Comparison of ENCODE assay signal across 9 cellular contexts in genomic region chr12:52741378-52742195, GRCh38. TPM values are rescaled to one million over a fixed set of nuclear protein-coding genes. Genes with fewer than 3 reads are reported as not detected.
DNase-seq lines count a peak whose midpoint lies in the region; ATAC-seq and TF ChIP-seq lines count a peak whose summit lies in the region.
"Had no signal": no experiment of that assay in that cellular context is flagged by ENCODE, and none has a peak within 500 bp of the region (broad histone marks: within the 10 kb centered on the region; RNA-seq: fewer than 3 reads in every experiment).

No MANE protein-coding gene starts in this region.

- H3K9me3 Mint-ChIP-seq in CD8-positive, alpha-beta memory T cell = peaks cover 0 to 4% (median 0%) of the 10 kb centered on the region in 5 donors

- H3K9ac ChIP-seq in fibroblast of lung (ENCODE audit: insufficient read depth, low read length) = no peak overlapping the region

- no peaks in the 10 kb centered on the region for H3K79me2 ChIP-seq in fibroblast of lung (ENCODE audit: control insufficient read depth, insufficient read depth, low read length)

- intact Hi-C loops in sciatic nerve (cut with DNase I) = no loop called here

- H3K4me1 Mint-ChIP-seq in CD8-positive, alpha-beta memory T cell = no peaks in the 10 kb centered on the region

- peak; percentile 16 to 62 (median 35) for DNase-seq in CD8-positive, alpha-beta memory T cell
- peak; percentile 39 for DNase-seq in MG63
- peak; percentile 79 for DNase-seq in activated CD8-positive, alpha-beta memory T cell treated with anti-CD3 and anti-CD28 coated beads for 24 hours
- DNase-seq in fibroblast of lung (ENCODE audit: low read depth in 2 of 2) = peak; percentile 49 to 50
- peak; percentile 63 for DNase-seq in sciatic nerve (ENCODE audit: low spot score)
- DNase-seq in WERI-Rb-1 = no peak

- no peaks in the 10 kb centered on the region for H3K36me3 Mint-ChIP-seq in CD8-positive, alpha-beta memory T cell

- no peak for ATAC-seq in sciatic nerve
- ATAC-seq in HG02840 (IDR thresholded peaks at IDR 0.05; ENCODE audit: low FRiP score, unreplicated experiment) = no peak
- no peak for ATAC-seq in HG03378 (IDR thresholded peaks at IDR 0.05; ENCODE audit: unreplicated experiment)

- H4K20me1 ChIP-seq in fibroblast of lung (ENCODE audit: control insufficient read depth, extremely low read depth, insufficient read depth, low read length) = no peaks in the 10 kb centered on the region

- no peaks in the 10 kb centered on the region for H3K4me1 ChIP-seq in CD8-positive, alpha-beta memory T cell (ENCODE audit: insufficient read depth, low read length)
- H3K4me1 ChIP-seq in fibroblast of lung (ENCODE audit: control insufficient read depth, extremely low read depth, insufficient read depth, low read length) = no peaks in the 10 kb centered on the region

- no peaks in the 10 kb centered on the region for H3K27me3 ChIP-seq in CD8-positive, alpha-beta memory T cell (ENCODE audit: insufficient read depth, low read length, poor library complexity, severe bottlenecking)
- no peaks in the 10 kb centered on the region; the same call in 1 of the 2 replicates for H3K27me3 ChIP-seq in MG63
- no peaks in the 10 kb centered on the region for H3K27me3 ChIP-seq in fibroblast of lung (ENCODE audit: control insufficient read depth, insufficient read depth, low read length)
- H3K27me3 ChIP-seq in WERI-Rb-1 (ENCODE audit: insufficient read depth, low read depth, severe bottlenecking) = peaks cover 74% of the 10 kb centered on the region

- H3K27ac ChIP-seq in CD8-positive, alpha-beta memory T cell (ENCODE audit: low read depth, low read length) = no peak overlapping the region
- H3K27ac ChIP-seq in fibroblast of lung (ENCODE audit: insufficient read depth, low read length) = no peak overlapping the region
- no peak overlapping the region for H3K27ac ChIP-seq in WERI-Rb-1
- H3K27ac ChIP-seq: epithelial cell of prostate had no signal

- TF ChIP-seq CTCF in fibroblast of lung (conservative IDR thresholded peaks at IDR 0.05 in 1 of 2, IDR thresholded peaks at IDR 0.05 in 1 of 2; ENCODE audit: low read depth in 1 of 2, low read length in 2 of 2) = no peak
- TF ChIP-seq CTCF in WERI-Rb-1 (IDR thresholded peaks at IDR 0.05; ENCODE audit: low read depth, low read length) = no peak

- no peaks in the 10 kb centered on the region for H3K9me3 ChIP-seq in CD8-positive, alpha-beta memory T cell (ENCODE audit: low read length)
- no peaks in the 10 kb centered on the region for H3K9me3 ChIP-seq in MG63
- H3K9me3 ChIP-seq in fibroblast of lung (ENCODE audit: control insufficient read depth, insufficient read depth, low read depth, low read length) = no peaks in the 10 kb centered on the region
- H3K9me3 ChIP-seq in WERI-Rb-1 (ENCODE audit: severe bottlenecking) = no peaks in the 10 kb centered on the region

- CTCF ChIA-PET in CD8-positive, alpha-beta memory T cell (lab: Charles Lee) = no interaction called here

- POLR2A ChIA-PET in CD8-positive, alpha-beta memory T cell (lab: Charles Lee) = no interaction called here

- no peak overlapping the region for H2AFZ ChIP-seq in fibroblast of lung (ENCODE audit: low read length)

- H3K36me3 ChIP-seq in CD8-positive, alpha-beta memory T cell (ENCODE audit: insufficient read depth, low read length) = no peaks in the 10 kb centered on the region
- H3K36me3 ChIP-seq in MG63 (no peaks in the 10 kb centered on the region), fibroblast of lung (ENCODE audit: control insufficient read depth, insufficient read depth, low read length) (no peaks in the 10 kb centered on the region), WERI-Rb-1 (no peaks in the 10 kb centered on the region)

- no peak overlapping the region for H3K4me3 ChIP-seq in CD8-positive, alpha-beta memory T cell (ENCODE audit: low read length)
- no peak overlapping the region for H3K4me3 ChIP-seq in MG63
- no peak overlapping the region for H3K4me3 ChIP-seq in fibroblast of lung (replicated peaks in 1 of 4; ENCODE audit: control extremely low read depth in 1 of 4, insufficient read depth in 1 of 4, low read depth in 3 of 4, low read length in 4 of 4)
- no peak overlapping the region for H3K4me3 ChIP-seq in WERI-Rb-1 (ENCODE audit: low read depth, low read length)

- H3K27me3 Mint-ChIP-seq in CD8-positive, alpha-beta memory T cell = peaks cover 11 to 46% of the 10 kb centered on the region in 2 donors

- peak overlapping the region in 2 of 8 donors; percentile 27 to 56 for H3K27ac Mint-ChIP-seq in CD8-positive, alpha-beta memory T cell

- H3K4me2 ChIP-seq in fibroblast of lung (ENCODE audit: extremely low read depth, insufficient read depth, low read length) = no peak overlapping the region

- no peak overlapping the region for H3K4me3 Mint-ChIP-seq in CD8-positive, alpha-beta memory T cell

RNA-seq across cellular contexts. Expression of gene KRT76, which starts 35.6 kb away (rescaled TPM):
- not detected for total RNA-seq in CD8-positive, alpha-beta memory T cell
- polyA plus RNA-seq in CD8-positive, alpha-beta memory T cell = not detected
- not detected in 2 replicates for total RNA-seq in MG63 (2014; rRNA removed; shearing (Covaris generic); ENCODE audit: low replicate concordance)
- not detected in 2 replicates for total RNA-seq in fibroblast of lung
- polyA plus RNA-seq in fibroblast of lung = not detected in 2 replicates
- not detected in 2 replicates for polyA plus RNA-seq in fibroblast of lung (2012)
- not detected in 2 replicates for polyA minus RNA-seq in fibroblast of lung (ENCODE audit: low replicate concordance)
- not detected for total RNA-seq in sciatic nerve

RNA-seq across cellular contexts. Expression of gene KRT77, which starts 38.3 kb away (rescaled TPM):
- not detected for total RNA-seq in CD8-positive, alpha-beta memory T cell
- not detected for polyA plus RNA-seq in CD8-positive, alpha-beta memory T cell
- total RNA-seq in MG63 (2014; rRNA removed; shearing (Covaris generic); ENCODE audit: low replicate concordance) = not detected in 2 replicates
- total RNA-seq in fibroblast of lung (not detected in 2 replicates), sciatic nerve (not detected)
- polyA plus RNA-seq in fibroblast of lung = not detected in 2 replicates
- not detected in 2 replicates for polyA plus RNA-seq in fibroblast of lung (2012)
- not detected in 2 replicates for polyA minus RNA-seq in fibroblast of lung (ENCODE audit: low replicate concordance)

RNA-seq across cellular contexts. Expression of gene KRT3, which starts 54.3 kb away (rescaled TPM):
- not detected for total RNA-seq in CD8-positive, alpha-beta memory T cell
- not detected for polyA plus RNA-seq in CD8-positive, alpha-beta memory T cell
- total RNA-seq in MG63 (2014; rRNA removed; shearing (Covaris generic); ENCODE audit: low replicate concordance) = not detected in 2 replicates
- total RNA-seq in fibroblast of lung (not detected in 2 replicates), sciatic nerve (not detected)
- polyA plus RNA-seq in fibroblast of lung = not detected in 2 replicates
- not detected in 2 replicates for polyA plus RNA-seq in fibroblast of lung (2012)
- not detected in 2 replicates for polyA minus RNA-seq in fibroblast of lung (ENCODE audit: low replicate concordance)
